ENCODE assay signal across 8 cellular contexts in genomic region chr16:66357523-66357928, GRCh38. TPM values are rescaled to one million over a fixed set of nuclear protein-coding genes. Genes with fewer than 3 reads are reported as not detected.
DNase-seq lines count a peak whose midpoint lies in the region; ATAC-seq and TF ChIP-seq lines count a peak whose summit lies in the region.

No MANE protein-coding gene starts in this region.

- no peak overlapping the region for H3K14ac ChIP-seq in neuronal stem cell (ENCODE audit: low read length)

- no peak overlapping the region for H3K4ac ChIP-seq in neuronal stem cell (ENCODE audit: low read length)

- no peak overlapping the region for H2BK5ac ChIP-seq in neuronal stem cell (ENCODE audit: low read length)

- peaks cover 6% of the 10 kb centered on the region for H3K4me1 Mint-ChIP-seq in stimulated activated naive CD8-positive, alpha-beta T cell treated with anti-CD3 and anti-CD28 coated beads, Interleukin-15, amount 100 ng/mL, for 72 hours

- H3K79me2 ChIP-seq in MM.1S (ENCODE audit: low read length), result no peaks in the 10 kb centered on the region

- H2BK120ac ChIP-seq in neuronal stem cell (ENCODE audit: low read depth, low read length), result no peak overlapping the region

- H3F3A ChIP-seq in MM.1S (ENCODE audit: insufficient read depth, low read length), result no peaks in the 10 kb centered on the region

- H2AK5ac ChIP-seq in neuronal stem cell (ENCODE audit: low read depth, low read length), result no peak overlapping the region

- H3K9me3 ChIP-seq in MM.1S (replicated peaks; ENCODE audit: insufficient read depth, low read length) (no peaks in the 10 kb centered on the region), neuronal stem cell (replicated peaks in 1 of 2; ENCODE audit: control insufficient read depth in 2 of 2, insufficient read depth in 1 of 2, low read depth in 1 of 2, low read length in 2 of 2) (no peaks in the 10 kb centered on the region)

- H3K27ac ChIP-seq in MM.1S (ENCODE audit: low read length) (no peak overlapping the region), neuronal stem cell (replicated peaks; ENCODE audit: low read length) (no peak overlapping the region)

- TF ChIP-seq CTCF in MM.1S (IDR thresholded peaks at IDR 0.05; ENCODE audit: low read length) (peak; percentile 84), fibroblast of mammary gland (conservative IDR thresholded peaks at IDR 0.05; ENCODE audit: control insufficient read depth, insufficient read depth, low read depth, low read length) (peak; percentile 74)

- H4K91ac ChIP-seq in neuronal stem cell (ENCODE audit: low read depth, low read length, poor library complexity), result no peak overlapping the region

- H2AFZ ChIP-seq in MM.1S (ENCODE audit: low read length), result no peak overlapping the region
- no peak overlapping the region for H2AFZ ChIP-seq in neuronal stem cell (ENCODE audit: low read length)

- H3K36me3 ChIP-seq in MM.1S (replicated peaks; ENCODE audit: insufficient read depth, low read length) (no peaks in the 10 kb centered on the region), neuronal stem cell (replicated peaks in 1 of 2; ENCODE audit: control insufficient read depth in 2 of 2, insufficient read depth in 2 of 2, low read length in 2 of 2) (no peaks in the 10 kb centered on the region)

- no peak overlapping the region for H4K8ac ChIP-seq in neuronal stem cell (ENCODE audit: low read depth, low read length)

- H3K4me2 ChIP-seq in MM.1S (ENCODE audit: low read depth, low read length) (no peak overlapping the region), neuronal stem cell (ENCODE audit: insufficient read depth, low read length, poor library complexity, severe bottlenecking) (no peak overlapping the region)

- H3K4me3 ChIP-seq in MM.1S (ENCODE audit: low read length) (no peak overlapping the region), fibroblast of mammary gland (ENCODE audit: control insufficient read depth, low read depth, low read length) (no peak overlapping the region), neuronal stem cell (ENCODE audit: low read length in 2 of 2) (no peak overlapping the region)

- H3K23ac ChIP-seq in neuronal stem cell (ENCODE audit: low read depth, low read length, poor library complexity), result no peak overlapping the region

- no peak for ATAC-seq in stimulated activated naive CD8-positive, alpha-beta T cell treated with anti-CD3 and anti-CD28 coated beads, Interleukin-15, Interleukin-2, amounts not matched to agents 100 U/mL and 50 U/mL, for 24 hours
- no peak for ATAC-seq in stimulated activated naive CD8-positive, alpha-beta T cell treated with anti-CD3 and anti-CD28 coated beads, Interleukin-15, amount 100 ng/mL, for 72 hours
- no peak for ATAC-seq in HG02610 (IDR thresholded peaks at IDR 0.05; ENCODE audit: unreplicated experiment)
- ATAC-seq in HG02981 (IDR thresholded peaks at IDR 0.05; ENCODE audit: unreplicated experiment), result no peak

- H3K27me3 ChIP-seq in MM.1S (replicated peaks; ENCODE audit: insufficient read depth, low read length), result peaks cover 37% of the 10 kb centered on the region
- H3K27me3 ChIP-seq in neuronal stem cell (ENCODE audit: control insufficient read depth in 3 of 3, insufficient read depth in 3 of 3, low read depth in 1 of 3, low read length in 3 of 3), result peaks cover 0 to 13% (median 0%) of the 10 kb centered on the region in 3 experiments

- no CpG with 5 or more reads among the region's 5 CpGs for WGBS in neuronal stem cell (ENCODE audit: extremely low coverage in 2 of 2, insufficient read length in 2 of 2, insufficient replicate concordance in 1 of 2), 2 donors

- H3K9me3 Mint-ChIP-seq in stimulated activated naive CD8-positive, alpha-beta T cell treated with anti-CD3 and anti-CD28 coated beads, Interleukin-15, amount 100 ng/mL, for 72 hours, result no peaks in the 10 kb centered on the region

- no peaks in the 10 kb centered on the region for H3K79me1 ChIP-seq in neuronal stem cell (ENCODE audit: low read depth, low read length)

- H3K9ac ChIP-seq in MM.1S (ENCODE audit: low read length) (no peak overlapping the region), neuronal stem cell (ENCODE audit: low read depth, low read length, poor library complexity) (no peak overlapping the region)

- no peak overlapping the region for H3K27ac Mint-ChIP-seq in stimulated activated naive CD8-positive, alpha-beta T cell treated with anti-CD3 and anti-CD28 coated beads, Interleukin-15, amount 100 ng/mL, for 72 hours

- H3K4me1 ChIP-seq in MM.1S (ENCODE audit: low read length) (0 out of 2 replicates have a peak, but pooled peaks cover 9% of the 10 kb centered on the region), neuronal stem cell (ENCODE audit: control insufficient read depth in 2 of 2, insufficient read depth in 1 of 2, low read depth in 1 of 2, low read length in 2 of 2) (peaks cover 14 to 16% of the 10 kb centered on the region in 2 donors)

- H2BK12ac ChIP-seq in neuronal stem cell (ENCODE audit: low read length), result no peak overlapping the region

- H3K4me3 Mint-ChIP-seq in stimulated activated naive CD8-positive, alpha-beta T cell treated with anti-CD3 and anti-CD28 coated beads, Interleukin-15, amount 100 ng/mL, for 72 hours, result no peak overlapping the region

- H4K20me1 ChIP-seq in MM.1S (ENCODE audit: insufficient read depth, low read length), result no peaks in the 10 kb centered on the region

- no peak overlapping the region for H3K18ac ChIP-seq in neuronal stem cell (ENCODE audit: low read length)

- DNase-seq in stimulated activated naive CD8-positive, alpha-beta T cell treated with anti-CD3 and anti-CD28 coated beads, Interleukin-15, Interleukin-2, amounts not matched to agents 100 U/mL and 50 U/mL, for 24 hours, result peak; percentile 23
- DNase-seq in stimulated activated naive CD8-positive, alpha-beta T cell treated with anti-CD3 and anti-CD28 coated beads, Interleukin-15, amount 100 ng/mL, for 72 hours, result no peak
- DNase-seq in MM.1S (peak; percentile 51), T1000 (lab: John Stamatoyannopoulos, UW) (peak; percentile 32), fibroblast of mammary gland (ENCODE audit: low read depth) (peak; percentile 82), neuronal stem cell (ENCODE audit: low spot score) (peak; percentile 57)

- H3K9me2 ChIP-seq in MM.1S (replicated peaks; ENCODE audit: insufficient read depth, low read length), result no peaks in the 10 kb centered on the region

- H2BK15ac ChIP-seq in neuronal stem cell (ENCODE audit: low read length), result no peak overlapping the region

- peaks cover 69% of the 10 kb centered on the region for H3K27me3 Mint-ChIP-seq in stimulated activated naive CD8-positive, alpha-beta T cell treated with anti-CD3 and anti-CD28 coated beads, Interleukin-15, amount 100 ng/mL, for 72 hours

RNA-seq across cellular contexts. Expression of gene CDH5, which starts 9.0 kb away (rescaled TPM):
- 0.21 TPM for polyA plus RNA-seq in neuronal stem cell (2013, experiment 1 of 2)
- polyA plus RNA-seq in neuronal stem cell (2013, experiment 2 of 2), result 0.25 TPM

Comparison
In these comparisons a context has a peak if more than half of its experiments do, and no peak if none do; other contexts are left out.
1. DNase-seq: peak in stimulated activated naive CD8-positive, alpha-beta T cell treated with anti-CD3 and anti-CD28 coated beads, Interleukin-15, Interleukin-2, amounts not matched to agents 100 U/mL and 50 U/mL, for 24 hours (single experiment), MM.1S (single experiment), T1000 (single experiment), fibroblast of mammary gland (single experiment) and neuronal stem cell (single experiment); none in stimulated activated naive CD8-positive, alpha-beta T cell treated with anti-CD3 and anti-CD28 coated beads, Interleukin-15, amount 100 ng/mL, for 72 hours (0 of 2).